Comparison of ENCODE assay signal across 1 cellular context in the genomic region with DNA sequence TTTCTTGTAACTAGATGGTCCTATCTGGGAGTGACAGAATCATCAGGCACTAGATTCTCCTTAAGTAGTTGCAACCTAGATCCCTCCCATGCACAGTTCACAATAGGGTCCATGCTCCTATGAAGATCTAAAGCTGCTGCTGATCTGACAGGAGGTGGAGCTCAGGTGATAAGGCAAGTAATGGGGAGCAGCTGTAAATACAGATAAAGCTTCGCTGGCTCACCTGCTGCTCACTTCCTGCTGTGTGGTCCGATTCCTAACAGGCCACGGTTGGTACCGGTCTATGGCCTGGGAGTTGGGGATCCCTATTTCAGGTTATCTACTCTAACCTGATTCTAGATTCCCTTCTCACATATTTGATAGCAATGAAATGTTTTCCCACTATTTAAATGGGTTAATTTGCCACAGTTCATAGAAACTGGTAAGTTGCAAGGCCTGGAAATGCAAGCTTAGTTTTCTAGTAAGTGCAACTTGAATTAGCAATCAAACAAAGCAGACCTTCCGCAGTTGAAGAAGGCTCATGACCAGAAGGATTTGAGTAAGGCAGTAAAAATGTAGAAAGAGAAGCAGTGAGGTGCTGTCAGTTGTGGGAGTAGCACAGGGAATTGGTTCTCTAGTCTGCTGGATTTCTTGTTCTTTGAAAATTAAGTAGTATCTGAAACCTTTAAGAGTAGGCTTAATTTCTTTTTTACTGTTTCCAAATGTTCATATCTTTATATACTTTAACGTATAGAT.
TF ChIP-seq lines count a peak whose summit lies in the region.

No MANE protein-coding gene starts in this region.

TF ChIP-seq in K562, 482 proteins besides CTCF, POLR2A, EP300 and RAD21 (continued from another document):
- 0 out of 2 replicates have a peak, but pooled peaks have one; percentile 16 for TF ChIP-seq CTBP1 (IDR thresholded peaks at IDR 0.05; ENCODE audit: borderline replicate concordance)
- TF ChIP-seq TAL1 (IDR thresholded peaks at IDR 0.05) = peak; percentile 56
- TF ChIP-seq CBFA2T3 (IDR thresholded peaks at IDR 0.05) = peak; percentile 71
- no peak for TF ChIP-seq ZFPM2 (CRISPR knock-in tag; IDR thresholded peaks at IDR 0.05)
TF ChIP-seq in K562: peak in this region for 9.
